In the genomic region with DNA sequence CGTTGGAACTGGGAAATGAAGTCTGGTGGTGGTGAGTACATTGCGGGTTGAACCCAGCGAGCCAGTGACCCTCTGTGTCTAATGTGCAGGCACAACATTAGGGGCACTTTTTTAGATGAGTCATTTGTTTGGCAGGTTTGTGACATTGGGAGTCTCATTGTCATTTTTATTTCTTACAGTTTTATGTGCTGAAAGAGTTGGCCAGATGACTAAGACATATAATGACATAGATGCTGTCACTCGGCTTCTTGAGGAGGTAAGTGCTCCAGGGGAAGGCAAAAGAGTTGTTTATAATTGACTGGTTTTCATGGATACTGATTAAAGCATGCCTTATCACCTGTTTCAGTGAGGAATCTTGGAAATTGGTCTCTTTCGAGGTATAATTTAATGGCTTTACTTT, we compare ENCODE assay signal across 21 cellular contexts.
DNase-seq lines count a peak whose midpoint lies in the region; ATAC-seq, FAIRE-seq and TF ChIP-seq lines count a peak whose summit lies in the region.
"Had no signal": no experiment of that assay in that cellular context is flagged by ENCODE, and none has a peak within 500 bp of the region (broad histone marks: within the 10 kb centered on the region; RNA-seq: fewer than 3 reads in every experiment).

No MANE protein-coding gene starts in this region.

- no peaks in the 10 kb centered on the region for H3K9me2 ChIP-seq in DOHH2 (replicated peaks; ENCODE audit: control insufficient read depth, low read length)

- TF ChIP-seq POLR2A in GM12891 (IDR thresholded peaks at IDR 0.05; ENCODE audit: low read depth, low read length): no peak

- H3K4me3 Mint-ChIP-seq in progenitor cell of endocrine pancreas (ENCODE audit: low read depth): no peak overlapping the region
- H3K4me3 Mint-ChIP-seq: T-helper 17 cell had no signal

- peaks cover 82% of the 10 kb centered on the region for H3K79me2 ChIP-seq in DOHH2 (ENCODE audit: control insufficient read depth, low read length)

- no peak overlapping the region for H3K18ac ChIP-seq in mesenchymal stem cell (ENCODE audit: low read depth in 1 of 2, low read length in 2 of 2)

- H4K8ac ChIP-seq in mesenchymal stem cell (ENCODE audit: low read length): no peak overlapping the region

- ATAC-seq in activated CD4-positive, CD25-positive, alpha-beta regulatory T cell treated with anti-CD3 and anti-CD28 coated beads, Interleukin-2, amount 50 U/mL, for 24 hours: no peak
- ATAC-seq: gastroesophageal sphincter, T-helper 17 cell had no signal

- H3K9me3 ChIP-seq in DOHH2 (ENCODE audit: control insufficient read depth, insufficient read depth, low read length) (no peaks in the 10 kb centered on the region), ectodermal cell (ENCODE audit: control insufficient read depth, low read length) (no peaks in the 10 kb centered on the region), mesenchymal stem cell (ENCODE audit: control insufficient read depth, low read length) (no peaks in the 10 kb centered on the region)
- H3K9me3 ChIP-seq: Caco-2, gastroesophageal sphincter, right atrium auricular region, SJSA1, tibial nerve had no signal

- whole genome bisulfite sequencing in ectodermal cell, 2 experiments: 92 to 95% methylated on average over 5 of the region's 5 CpGs
- WGBS in mesenchymal stem cell: 90% methylated on average over 5 of the region's 5 CpGs

- H2AK5ac ChIP-seq in mesenchymal stem cell (ENCODE audit: low read length, severe bottlenecking): no peak overlapping the region

- H3F3A ChIP-seq in DOHH2 (ENCODE audit: control insufficient read depth, insufficient read depth): peaks cover 41% of the 10 kb centered on the region

- peaks cover 20% of the 10 kb centered on the region for H3K4me1 Mint-ChIP-seq in progenitor cell of endocrine pancreas (ENCODE audit: low read depth)

- peaks cover 54% of the 10 kb centered on the region for H3K36me3 ChIP-seq in DOHH2 (ENCODE audit: control insufficient read depth, low read length)
- H3K36me3 ChIP-seq in ectodermal cell (ENCODE audit: control insufficient read depth, insufficient read depth, low read length): no peaks in the 10 kb centered on the region
- H3K36me3 ChIP-seq in mesenchymal stem cell (ENCODE audit: control insufficient read depth in 1 of 2, insufficient read depth in 2 of 2, low read depth in 1 of 2, low read length in 2 of 2): peaks cover 10 to 23% of the 10 kb centered on the region in 2 experiments
- H3K36me3 ChIP-seq: right atrium auricular region, SJSA1, tibial nerve had no signal

- H3K27me3 Mint-ChIP-seq in progenitor cell of endocrine pancreas: no peaks in the 10 kb centered on the region
- H3K27me3 Mint-ChIP-seq: T-helper 17 cell had no signal

- peak overlapping the region; percentile 69 for H3K27ac Mint-ChIP-seq in progenitor cell of endocrine pancreas
- H3K27ac Mint-ChIP-seq: T-helper 17 cell had no signal

- no peak overlapping the region for H4K91ac ChIP-seq in mesenchymal stem cell (ENCODE audit: low read length)

- no peak overlapping the region for H2AFZ ChIP-seq in mesenchymal stem cell (ENCODE audit: low read depth, low read length)

- H3K27ac ChIP-seq in DOHH2 (ENCODE audit: low read depth, low read length): peak overlapping the region; percentile 95
- H3K27ac ChIP-seq in ectodermal cell (ENCODE audit: insufficient read depth, low read depth, low read length, poor library complexity, severe bottlenecking): peak overlapping the region; percentile 23
- H3K27ac ChIP-seq in mesenchymal stem cell (ENCODE audit: low read length, poor library complexity, severe bottlenecking): no peak overlapping the region
- H3K27ac ChIP-seq: gastroesophageal sphincter, SJSA1 had no signal

- no peak overlapping the region for H2BK12ac ChIP-seq in mesenchymal stem cell (ENCODE audit: low read length in 2 of 2)

- TF ChIP-seq CTCF in DOHH2 (IDR thresholded peaks at IDR 0.05; ENCODE audit: low read depth, low read length, poor library complexity, severe bottlenecking) (no peak), progenitor cell of endocrine pancreas (IDR thresholded peaks at IDR 0.05; ENCODE audit: unreplicated experiment) (no peak)

- H3K14ac ChIP-seq in mesenchymal stem cell (ENCODE audit: low read length in 2 of 2): no peak overlapping the region

- H3K4me2 ChIP-seq in DOHH2 (ENCODE audit: low read length) (peak overlapping the region; percentile 75), mesenchymal stem cell (ENCODE audit: low read length, poor library complexity, severe bottlenecking) (no peak overlapping the region)

- H3K79me1 ChIP-seq in mesenchymal stem cell (replicated peaks; ENCODE audit: low read length, poor library complexity, severe bottlenecking): peaks cover 39% of the 10 kb centered on the region

- peak overlapping the region; percentile 64 for H3K4me3 ChIP-seq in DOHH2 (ENCODE audit: low read length)
- no peak overlapping the region for H3K4me3 ChIP-seq in ectodermal cell (ENCODE audit: insufficient read depth, low read depth, low read length)
- no peak overlapping the region for H3K4me3 ChIP-seq in mesenchymal stem cell (ENCODE audit: insufficient read depth in 1 of 2, low read depth in 1 of 2, low read length in 2 of 2)
- H3K4me3 ChIP-seq: gastroesophageal sphincter, right atrium auricular region, SJSA1, tibial nerve had no signal

- no peak for FAIRE-seq in GM12891 (lab: Jason Lieb, UNC)
- FAIRE-seq: H54, HTR-8/SVneo had no signal

- no peak overlapping the region for H3K23ac ChIP-seq in mesenchymal stem cell (ENCODE audit: low read length in 2 of 2)

- no peak overlapping the region for H2BK15ac ChIP-seq in mesenchymal stem cell (ENCODE audit: low read depth, poor library complexity, severe bottlenecking)

- H3K27me3 ChIP-seq in DOHH2 (ENCODE audit: control insufficient read depth, low read length): no peaks in the 10 kb centered on the region
- no peaks in the 10 kb centered on the region for H3K27me3 ChIP-seq in ectodermal cell (ENCODE audit: control insufficient read depth, insufficient read depth, low read length, poor library complexity, severe bottlenecking)
- H3K27me3 ChIP-seq in mesenchymal stem cell (ENCODE audit: control insufficient read depth in 1 of 2, insufficient read depth in 1 of 2, low read length in 2 of 2): no peaks in the 10 kb centered on the region
- H3K27me3 ChIP-seq: gastroesophageal sphincter, right atrium auricular region, SJSA1, tibial nerve had no signal

- H3K9ac ChIP-seq in mesenchymal stem cell (ENCODE audit: low read length): no peak overlapping the region

- no peaks in the 10 kb centered on the region for H4K20me1 ChIP-seq in DOHH2 (ENCODE audit: control insufficient read depth, insufficient read depth, low read depth, low read length)

- no peak overlapping the region for H3K4ac ChIP-seq in mesenchymal stem cell (ENCODE audit: low read depth in 1 of 2, low read length in 2 of 2)

- H2BK120ac ChIP-seq in mesenchymal stem cell (ENCODE audit: low read depth, low read length): no peak overlapping the region

- H2BK5ac ChIP-seq in mesenchymal stem cell (ENCODE audit: low read depth, low read length, poor library complexity, severe bottlenecking): no peak overlapping the region

- H3K36me3 Mint-ChIP-seq in progenitor cell of endocrine pancreas (ENCODE audit: insufficient read depth): peaks cover 4% of the 10 kb centered on the region

- H3K4me1 ChIP-seq in DOHH2 (ENCODE audit: control insufficient read depth, low read length) (peaks cover 94% of the 10 kb centered on the region), ectodermal cell (ENCODE audit: control insufficient read depth, insufficient read depth, low read length) (peaks cover 5% of the 10 kb centered on the region), mesenchymal stem cell (ENCODE audit: control insufficient read depth, insufficient read depth, low read depth, low read length) (peaks cover 18% of the 10 kb centered on the region)

- no peaks in the 10 kb centered on the region for H3K9me3 Mint-ChIP-seq in progenitor cell of endocrine pancreas (ENCODE audit: low read depth)

- DNase-seq in NCI-H69 (lab: John Stamatoyannopoulos, UW): peak; percentile 68
- DNase-seq in progenitor cell of endocrine pancreas (ENCODE audit: low spot score, unreplicated experiment): no peak
- DNase-seq in GM12891 (ENCODE audit: insufficient read length, low spot score): no peak
- no peak for DNase-seq in AG20443 (ENCODE audit: low spot score)
- no peak for DNase-seq in mesenchymal stem cell
- DNase-seq: Caco-2; EL; erythroblast; NCI-H2107; OCI-M1; stimulated activated CD4-positive, alpha-beta T cell treated with anti-CD3 and anti-CD28 coated beads, Interleukin-15, amount 100 ng/mL, for 24 hours; T-helper 17 cell had no signal

TF ChIP-seq in GM12891, 5 proteins besides CTCF, POLR2A, EP300 and RAD21:
- TF ChIP-seq SPI1 (IDR thresholded peaks at IDR 0.05; ENCODE audit: low read depth, low read length) (no peak), POU2F2 (IDR thresholded peaks at IDR 0.05; ENCODE audit: low read depth, low read length) (no peak), POLR2AphosphoS5 (IDR thresholded peaks at IDR 0.05; ENCODE audit: low read depth, low read length) (no peak), PAX5 (IDR thresholded peaks at IDR 0.05; ENCODE audit: insufficient read depth, low read length, severe bottlenecking) (no peak), TAF1 (IDR thresholded peaks at IDR 0.05; ENCODE audit: low read depth, low read length) (no peak)
